1 cellular context compared by ENCODE assay signal in the genomic region with DNA sequence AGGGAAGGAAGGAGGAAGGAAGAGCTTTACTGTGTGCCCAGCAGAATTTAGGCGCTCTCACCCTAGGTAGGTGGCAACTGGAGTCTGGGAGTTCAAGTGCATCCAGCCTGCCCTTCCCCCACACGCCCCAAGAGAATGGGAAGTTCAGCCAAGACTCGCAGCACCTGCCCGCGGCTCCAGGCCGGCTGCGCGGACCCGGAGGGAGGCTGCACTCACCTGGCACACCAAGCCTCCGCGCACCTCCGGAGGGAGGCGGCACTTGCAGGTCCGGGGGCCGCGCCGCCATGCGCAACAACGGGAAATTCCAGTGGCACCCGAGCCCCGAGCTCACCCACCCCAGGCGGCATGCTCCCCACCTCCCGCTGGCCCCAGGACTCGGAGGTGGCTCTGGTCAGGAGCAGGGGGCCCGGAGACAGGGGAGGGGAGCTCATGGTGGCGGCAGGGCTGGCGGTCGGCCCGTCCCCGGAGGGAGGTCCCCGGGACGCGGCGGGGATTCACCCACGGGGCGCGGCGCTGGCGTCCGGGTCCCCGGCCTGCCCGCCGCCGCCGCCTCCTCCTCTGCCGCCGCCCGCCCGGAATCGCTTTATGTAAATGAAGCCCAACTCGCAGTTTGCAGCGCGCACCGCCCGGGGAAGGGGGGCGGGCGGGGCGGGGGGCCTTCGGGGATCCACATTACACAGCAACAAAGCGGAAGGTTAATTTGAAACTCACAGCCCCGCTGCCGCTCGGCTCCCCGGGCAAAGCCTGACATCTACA.
TF ChIP-seq lines count a peak whose summit lies in the region.

A gene with protein sequence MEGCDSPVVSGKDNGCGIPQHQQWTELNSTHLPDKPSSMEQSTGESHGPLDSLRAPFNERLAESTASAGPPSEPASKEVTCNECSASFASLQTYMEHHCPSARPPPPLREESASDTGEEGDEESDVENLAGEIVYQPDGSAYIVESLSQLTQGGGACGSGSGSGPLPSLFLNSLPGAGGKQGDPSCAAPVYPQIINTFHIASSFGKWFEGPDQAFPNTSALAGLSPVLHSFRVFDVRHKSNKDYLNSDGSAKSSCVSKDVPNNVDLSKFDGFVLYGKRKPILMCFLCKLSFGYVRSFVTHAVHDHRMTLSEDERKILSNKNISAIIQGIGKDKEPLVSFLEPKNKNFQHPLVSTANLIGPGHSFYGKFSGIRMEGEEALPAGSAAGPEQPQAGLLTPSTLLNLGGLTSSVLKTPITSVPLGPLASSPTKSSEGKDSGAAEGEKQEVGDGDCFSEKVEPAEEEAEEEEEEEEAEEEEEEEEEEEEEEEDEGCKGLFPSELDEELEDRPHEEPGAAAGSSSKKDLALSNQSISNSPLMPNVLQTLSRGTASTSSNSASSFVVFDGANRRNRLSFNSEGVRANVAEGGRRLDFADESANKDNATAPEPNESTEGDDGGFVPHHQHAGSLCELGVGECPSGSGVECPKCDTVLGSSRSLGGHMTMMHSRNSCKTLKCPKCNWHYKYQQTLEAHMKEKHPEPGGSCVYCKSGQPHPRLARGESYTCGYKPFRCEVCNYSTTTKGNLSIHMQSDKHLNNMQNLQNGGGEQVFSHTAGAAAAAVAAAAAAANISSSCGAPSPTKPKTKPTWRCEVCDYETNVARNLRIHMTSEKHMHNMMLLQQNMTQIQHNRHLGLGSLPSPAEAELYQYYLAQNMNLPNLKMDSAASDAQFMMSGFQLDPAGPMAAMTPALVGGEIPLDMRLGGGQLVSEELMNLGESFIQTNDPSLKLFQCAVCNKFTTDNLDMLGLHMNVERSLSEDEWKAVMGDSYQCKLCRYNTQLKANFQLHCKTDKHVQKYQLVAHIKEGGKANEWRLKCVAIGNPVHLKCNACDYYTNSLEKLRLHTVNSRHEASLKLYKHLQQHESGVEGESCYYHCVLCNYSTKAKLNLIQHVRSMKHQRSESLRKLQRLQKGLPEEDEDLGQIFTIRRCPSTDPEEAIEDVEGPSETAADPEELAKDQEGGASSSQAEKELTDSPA (N-terminal part only) (minus strand): TSS at position 593 of the 756 bp plus-strand sequence. CDS start 87,983 bp downstream, outside the sequence.

TF ChIP-seq in HepG2, 621 proteins besides CTCF, POLR2A, EP300 and RAD21 (continued from another document and continues in another):
- TF ChIP-seq, protein P1, sequence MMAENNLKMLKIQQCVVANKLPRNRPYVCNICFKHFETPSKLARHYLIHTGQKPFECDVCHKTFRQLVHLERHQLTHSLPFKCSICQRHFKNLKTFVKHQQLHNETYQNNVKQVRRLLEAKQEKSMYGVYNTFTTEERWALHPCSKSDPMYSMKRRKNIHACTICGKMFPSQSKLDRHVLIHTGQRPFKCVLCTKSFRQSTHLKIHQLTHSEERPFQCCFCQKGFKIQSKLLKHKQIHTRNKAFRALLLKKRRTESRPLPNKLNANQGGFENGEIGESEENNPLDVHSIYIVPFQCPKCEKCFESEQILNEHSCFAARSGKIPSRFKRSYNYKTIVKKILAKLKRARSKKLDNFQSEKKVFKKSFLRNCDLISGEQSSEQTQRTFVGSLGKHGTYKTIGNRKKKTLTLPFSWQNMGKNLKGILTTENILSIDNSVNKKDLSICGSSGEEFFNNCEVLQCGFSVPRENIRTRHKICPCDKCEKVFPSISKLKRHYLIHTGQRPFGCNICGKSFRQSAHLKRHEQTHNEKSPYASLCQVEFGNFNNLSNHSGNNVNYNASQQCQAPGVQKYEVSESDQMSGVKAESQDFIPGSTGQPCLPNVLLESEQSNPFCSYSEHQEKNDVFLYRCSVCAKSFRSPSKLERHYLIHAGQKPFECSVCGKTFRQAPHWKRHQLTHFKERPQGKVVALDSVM (CRISPR knock-in tag; IDR thresholded peaks at IDR 0.05), result peak; percentile 64
- TF ChIP-seq, protein P2, sequence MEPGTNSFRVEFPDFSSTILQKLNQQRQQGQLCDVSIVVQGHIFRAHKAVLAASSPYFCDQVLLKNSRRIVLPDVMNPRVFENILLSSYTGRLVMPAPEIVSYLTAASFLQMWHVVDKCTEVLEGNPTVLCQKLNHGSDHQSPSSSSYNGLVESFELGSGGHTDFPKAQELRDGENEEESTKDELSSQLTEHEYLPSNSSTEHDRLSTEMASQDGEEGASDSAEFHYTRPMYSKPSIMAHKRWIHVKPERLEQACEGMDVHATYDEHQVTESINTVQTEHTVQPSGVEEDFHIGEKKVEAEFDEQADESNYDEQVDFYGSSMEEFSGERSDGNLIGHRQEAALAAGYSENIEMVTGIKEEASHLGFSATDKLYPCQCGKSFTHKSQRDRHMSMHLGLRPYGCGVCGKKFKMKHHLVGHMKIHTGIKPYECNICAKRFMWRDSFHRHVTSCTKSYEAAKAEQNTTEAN (CRISPR knock-in tag; conservative IDR thresholded peaks at IDR 0.05), result no peak
- TF ChIP-seq, protein P3, sequence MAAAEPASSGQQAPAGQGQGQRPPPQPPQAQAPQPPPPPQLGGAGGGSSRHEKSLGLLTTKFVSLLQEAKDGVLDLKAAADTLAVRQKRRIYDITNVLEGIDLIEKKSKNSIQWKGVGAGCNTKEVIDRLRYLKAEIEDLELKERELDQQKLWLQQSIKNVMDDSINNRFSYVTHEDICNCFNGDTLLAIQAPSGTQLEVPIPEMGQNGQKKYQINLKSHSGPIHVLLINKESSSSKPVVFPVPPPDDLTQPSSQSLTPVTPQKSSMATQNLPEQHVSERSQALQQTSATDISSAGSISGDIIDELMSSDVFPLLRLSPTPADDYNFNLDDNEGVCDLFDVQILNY (CRISPR knock-in tag; conservative IDR thresholded peaks at IDR 0.05), result no peak
- no peak for TF ChIP-seq ZNF101 (CRISPR knock-in tag; IDR thresholded peaks at IDR 0.05; ENCODE audit: borderline replicate concordance, low read depth)
- TF ChIP-seq ZZZ3 (CRISPR knock-in tag; IDR thresholded peaks at IDR 0.05; ENCODE audit: borderline replicate concordance), result no peak
- TF ChIP-seq FOXK2 (IDR thresholded peaks at IDR 0.05), result no peak
- TF ChIP-seq NKX3-1 (CRISPR knock-in tag; IDR thresholded peaks at IDR 0.05), result no peak
- TF ChIP-seq, protein P4, sequence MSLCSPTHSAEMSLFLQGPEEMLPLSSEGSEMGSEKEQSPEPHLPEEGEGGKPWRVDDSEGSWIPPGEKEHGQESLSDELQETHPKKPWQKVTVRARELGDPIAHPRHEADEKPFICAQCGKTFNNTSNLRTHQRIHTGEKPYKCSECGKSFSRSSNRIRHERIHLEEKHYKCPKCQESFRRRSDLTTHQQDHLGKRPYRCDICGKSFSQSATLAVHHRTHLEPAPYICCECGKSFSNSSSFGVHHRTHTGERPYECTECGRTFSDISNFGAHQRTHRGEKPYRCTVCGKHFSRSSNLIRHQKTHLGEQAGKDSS (CRISPR knock-in tag; IDR thresholded peaks at IDR 0.05; ENCODE audit: borderline replicate concordance, low read depth), result peak; percentile 54; the same call in 1 of the 2 replicates
- TF ChIP-seq SPEN (CRISPR knock-in tag; IDR thresholded peaks at IDR 0.05; ENCODE audit: low read depth), result 0 out of 2 replicates have a peak, but pooled peaks have one; percentile 13
- no peak for TF ChIP-seq TCF7 (IDR thresholded peaks at IDR 0.05; ENCODE audit: low read depth)
- TF ChIP-seq SMARCE1 (IDR thresholded peaks at IDR 0.05; ENCODE audit: borderline replicate concordance), result no peak
- peak; percentile 70 for TF ChIP-seq IRF2 (CRISPR knock-in tag; IDR thresholded peaks at IDR 0.05)
- TF ChIP-seq, protein P5, sequence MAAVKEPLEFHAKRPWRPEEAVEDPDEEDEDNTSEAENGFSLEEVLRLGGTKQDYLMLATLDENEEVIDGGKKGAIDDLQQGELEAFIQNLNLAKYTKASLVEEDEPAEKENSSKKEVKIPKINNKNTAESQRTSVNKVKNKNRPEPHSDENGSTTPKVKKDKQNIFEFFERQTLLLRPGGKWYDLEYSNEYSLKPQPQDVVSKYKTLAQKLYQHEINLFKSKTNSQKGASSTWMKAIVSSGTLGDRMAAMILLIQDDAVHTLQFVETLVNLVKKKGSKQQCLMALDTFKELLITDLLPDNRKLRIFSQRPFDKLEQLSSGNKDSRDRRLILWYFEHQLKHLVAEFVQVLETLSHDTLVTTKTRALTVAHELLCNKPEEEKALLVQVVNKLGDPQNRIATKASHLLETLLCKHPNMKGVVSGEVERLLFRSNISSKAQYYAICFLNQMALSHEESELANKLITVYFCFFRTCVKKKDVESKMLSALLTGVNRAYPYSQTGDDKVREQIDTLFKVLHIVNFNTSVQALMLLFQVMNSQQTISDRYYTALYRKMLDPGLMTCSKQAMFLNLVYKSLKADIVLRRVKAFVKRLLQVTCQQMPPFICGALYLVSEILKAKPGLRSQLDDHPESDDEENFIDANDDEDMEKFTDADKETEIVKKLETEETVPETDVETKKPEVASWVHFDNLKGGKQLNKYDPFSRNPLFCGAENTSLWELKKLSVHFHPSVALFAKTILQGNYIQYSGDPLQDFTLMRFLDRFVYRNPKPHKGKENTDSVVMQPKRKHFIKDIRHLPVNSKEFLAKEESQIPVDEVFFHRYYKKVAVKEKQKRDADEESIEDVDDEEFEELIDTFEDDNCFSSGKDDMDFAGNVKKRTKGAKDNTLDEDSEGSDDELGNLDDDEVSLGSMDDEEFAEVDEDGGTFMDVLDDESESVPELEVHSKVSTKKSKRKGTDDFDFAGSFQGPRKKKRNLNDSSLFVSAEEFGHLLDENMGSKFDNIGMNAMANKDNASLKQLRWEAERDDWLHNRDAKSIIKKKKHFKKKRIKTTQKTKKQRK (IDR thresholded peaks at IDR 0.05; ENCODE audit: low read length), result no peak
- TF ChIP-seq, protein P6, sequence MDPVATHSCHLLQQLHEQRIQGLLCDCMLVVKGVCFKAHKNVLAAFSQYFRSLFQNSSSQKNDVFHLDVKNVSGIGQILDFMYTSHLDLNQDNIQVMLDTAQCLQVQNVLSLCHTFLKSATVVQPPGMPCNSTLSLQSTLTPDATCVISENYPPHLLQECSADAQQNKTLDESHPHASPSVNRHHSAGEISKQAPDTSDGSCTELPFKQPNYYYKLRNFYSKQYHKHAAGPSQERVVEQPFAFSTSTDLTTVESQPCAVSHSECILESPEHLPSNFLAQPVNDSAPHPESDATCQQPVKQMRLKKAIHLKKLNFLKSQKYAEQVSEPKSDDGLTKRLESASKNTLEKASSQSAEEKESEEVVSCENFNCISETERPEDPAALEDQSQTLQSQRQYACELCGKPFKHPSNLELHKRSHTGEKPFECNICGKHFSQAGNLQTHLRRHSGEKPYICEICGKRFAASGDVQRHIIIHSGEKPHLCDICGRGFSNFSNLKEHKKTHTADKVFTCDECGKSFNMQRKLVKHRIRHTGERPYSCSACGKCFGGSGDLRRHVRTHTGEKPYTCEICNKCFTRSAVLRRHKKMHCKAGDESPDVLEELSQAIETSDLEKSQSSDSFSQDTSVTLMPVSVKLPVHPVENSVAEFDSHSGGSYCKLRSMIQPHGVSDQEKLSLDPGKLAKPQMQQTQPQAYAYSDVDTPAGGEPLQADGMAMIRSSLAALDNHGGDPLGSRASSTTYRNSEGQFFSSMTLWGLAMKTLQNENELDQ (CRISPR knock-in tag; IDR thresholded peaks at IDR 0.05; ENCODE audit: borderline replicate concordance), result no peak
- TF ChIP-seq MATR3 (CRISPR knock-in tag; IDR thresholded peaks at IDR 0.05), result no peak
- TF ChIP-seq ZNF460 (CRISPR knock-in tag; IDR thresholded peaks at IDR 0.05; ENCODE audit: borderline replicate concordance), result no peak; the same call in 1 of the 2 replicates
- TF ChIP-seq ATF7 (IDR thresholded peaks at IDR 0.05), result no peak
- no peak for TF ChIP-seq ATF7 (CRISPR knock-in tag; IDR thresholded peaks at IDR 0.05)
- 0 out of 2 replicates have a peak, but pooled peaks have one; percentile 79 for TF ChIP-seq ZNF567 (CRISPR knock-in tag; IDR thresholded peaks at IDR 0.05; ENCODE audit: borderline replicate concordance)
- no peak for TF ChIP-seq ZNF234 (CRISPR knock-in tag; conservative IDR thresholded peaks at IDR 0.05)
- TF ChIP-seq ZNF160 (CRISPR knock-in tag; IDR thresholded peaks at IDR 0.05), result no peak
- no peak for TF ChIP-seq GFI1 (CRISPR knock-in tag; IDR thresholded peaks at IDR 0.05; ENCODE audit: borderline replicate concordance)
- TF ChIP-seq, protein P7, sequence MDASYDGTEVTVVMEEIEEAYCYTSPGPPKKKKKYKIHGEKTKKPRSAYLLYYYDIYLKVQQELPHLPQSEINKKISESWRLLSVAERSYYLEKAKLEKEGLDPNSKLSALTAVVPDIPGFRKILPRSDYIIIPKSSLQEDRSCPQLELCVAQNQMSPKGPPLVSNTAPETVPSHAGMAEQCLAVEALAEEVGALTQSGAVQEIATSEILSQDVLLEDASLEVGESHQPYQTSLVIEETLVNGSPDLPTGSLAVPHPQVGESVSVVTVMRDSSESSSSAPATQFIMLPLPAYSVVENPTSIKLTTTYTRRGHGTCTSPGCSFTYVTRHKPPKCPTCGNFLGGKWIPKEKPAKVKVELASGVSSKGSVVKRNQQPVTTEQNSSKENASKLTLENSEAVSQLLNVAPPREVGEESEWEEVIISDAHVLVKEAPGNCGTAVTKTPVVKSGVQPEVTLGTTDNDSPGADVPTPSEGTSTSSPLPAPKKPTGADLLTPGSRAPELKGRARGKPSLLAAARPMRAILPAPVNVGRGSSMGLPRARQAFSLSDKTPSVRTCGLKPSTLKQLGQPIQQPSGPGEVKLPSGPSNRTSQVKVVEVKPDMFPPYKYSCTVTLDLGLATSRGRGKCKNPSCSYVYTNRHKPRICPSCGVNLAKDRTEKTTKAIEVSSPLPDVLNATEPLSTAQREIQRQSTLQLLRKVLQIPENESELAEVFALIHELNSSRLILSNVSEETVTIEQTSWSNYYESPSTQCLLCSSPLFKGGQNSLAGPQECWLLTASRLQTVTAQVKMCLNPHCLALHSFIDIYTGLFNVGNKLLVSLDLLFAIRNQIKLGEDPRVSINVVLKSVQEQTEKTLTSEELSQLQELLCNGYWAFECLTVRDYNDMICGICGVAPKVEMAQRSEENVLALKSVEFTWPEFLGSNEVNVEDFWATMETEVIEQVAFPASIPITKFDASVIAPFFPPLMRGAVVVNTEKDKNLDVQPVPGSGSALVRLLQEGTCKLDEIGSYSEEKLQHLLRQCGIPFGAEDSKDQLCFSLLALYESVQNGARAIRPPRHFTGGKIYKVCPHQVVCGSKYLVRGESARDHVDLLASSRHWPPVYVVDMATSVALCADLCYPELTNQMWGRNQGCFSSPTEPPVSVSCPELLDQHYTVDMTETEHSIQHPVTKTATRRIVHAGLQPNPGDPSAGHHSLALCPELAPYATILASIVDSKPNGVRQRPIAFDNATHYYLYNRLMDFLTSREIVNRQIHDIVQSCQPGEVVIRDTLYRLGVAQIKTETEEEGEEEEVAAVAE (CRISPR knock-in tag; IDR thresholded peaks at IDR 0.05; ENCODE audit: borderline replicate concordance), result 0 out of 2 replicates have a peak, but pooled peaks have one; percentile 29
- TF ChIP-seq PHB2 (IDR thresholded peaks at IDR 0.05; ENCODE audit: partially characterized antibody), result no peak
- no peak; the same call in 1 of the 2 replicates for TF ChIP-seq CCDC6 (CRISPR knock-in tag; IDR thresholded peaks at IDR 0.05)
- TF ChIP-seq SP5 (CRISPR knock-in tag; IDR thresholded peaks at IDR 0.05; ENCODE audit: borderline replicate concordance, low read depth), result 0 out of 2 replicates have a peak, but pooled peaks have one; percentile 15
- TF ChIP-seq ZNF619 (CRISPR knock-in tag; IDR thresholded peaks at IDR 0.05), result peak; percentile 88; the same call in 1 of the 2 replicates
- no peak for TF ChIP-seq TBP (CRISPR knock-in tag; IDR thresholded peaks at IDR 0.05)
